ENCODE assay signal across 21 cellular contexts in the genomic region with DNA sequence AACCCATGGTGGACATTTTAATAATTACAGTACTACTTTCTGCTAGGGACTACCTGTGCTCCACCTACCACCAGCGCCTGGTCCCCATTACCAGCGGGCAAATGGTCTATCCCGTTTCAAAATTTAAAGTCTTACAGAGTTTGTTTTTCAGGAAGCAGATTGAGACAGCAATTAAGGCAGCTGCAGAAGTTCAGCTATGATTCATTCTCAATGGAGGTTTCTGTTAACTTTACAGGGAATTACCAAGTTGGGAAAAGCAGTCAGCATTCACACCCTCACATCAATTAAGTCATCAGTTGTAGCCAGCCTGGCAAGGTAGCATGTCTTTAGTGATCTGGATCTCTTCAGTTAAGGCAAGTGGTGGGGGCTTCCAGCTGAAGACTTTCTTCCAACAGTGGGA.
"Had no signal": no experiment of that assay in that cellular context is flagged by ENCODE, and none has a peak within 500 bp of the region (broad histone marks: within the 10 kb centered on the region; RNA-seq: fewer than 3 reads in every experiment).

No MANE protein-coding gene starts in this region.

- DNase-seq: activated gamma-delta T cell treated with Interleukin-2 at 50 U/mL for 16 hours; activated T-cell treated with anti-CD3 and anti-CD28 coated beads, Interleukin-2, amount 50 U/mL, for 72 hours; dorsolateral prefrontal cortex; effector memory CD8-positive, alpha-beta T cell; esophagus squamous epithelium; left ventricle myocardium superior; midbrain; natural killer cell; stimulated activated CD4-positive, alpha-beta T cell treated with anti-CD3 and anti-CD28 coated beads, Interleukin-12 subunit alpha, Interleukin-12 subunit beta, amount 100 ng/mL, for 4 hours; stimulated activated CD4-positive, alpha-beta T cell treated with anti-CD3 and anti-CD28 coated beads, Interleukin-4, amount 100 ng/mL, for 4 hours; stimulated activated naive CD8-positive, alpha-beta T cell treated with anti-CD3 and anti-CD28 coated beads, Interleukin-15, Interleukin-2, amounts not matched to agents 100 U/mL and 50 U/mL, for 24 hours; T-cell; thyroid gland; upper lobe of right lung had no signal

- H3K27me3 ChIP-seq: ascending aorta, esophagus squamous epithelium, right atrium auricular region, thyroid gland, upper lobe of right lung had no signal

- H3K36me3 Mint-ChIP-seq: activated naive CD4-positive, alpha-beta T cell treated with anti-CD3 and anti-CD28 coated beads, Interleukin-2, amount 50 U/mL, for 24 hours; natural killer cell; T-cell had no signal

- ATAC-seq: activated T-cell treated with anti-CD3 and anti-CD28 coated beads, Interleukin-2, amount 50 U/mL, for 72 hours; effector memory CD8-positive, alpha-beta T cell; left ventricle myocardium superior; natural killer cell; stimulated activated naive CD8-positive, alpha-beta T cell treated with anti-CD3 and anti-CD28 coated beads, Interleukin-15, Interleukin-2, amounts not matched to agents 100 U/mL and 50 U/mL, for 24 hours; T-cell; upper lobe of right lung had no signal

- H3K4me1 Mint-ChIP-seq: activated naive CD4-positive, alpha-beta T cell treated with anti-CD3 and anti-CD28 coated beads, Interleukin-2, amount 50 U/mL, for 24 hours; central memory CD8-positive, alpha-beta T cell; natural killer cell; T-cell had no signal

- H3K4me1 ChIP-seq: ascending aorta, esophagus squamous epithelium, right atrium auricular region, thyroid gland, upper lobe of right lung had no signal

- H3K27ac Mint-ChIP-seq: activated naive CD4-positive, alpha-beta T cell treated with anti-CD3 and anti-CD28 coated beads, Interleukin-2, amount 50 U/mL, for 24 hours; activated T-cell treated with anti-CD3 and anti-CD28 coated beads, Interleukin-2, amount 50 U/mL, for 72 hours; effector memory CD8-positive, alpha-beta T cell; natural killer cell; progenitor cell of endocrine pancreas; T-cell; T-helper 2 cell treated with Interferon-gamma antibody and Interleukin-4, amounts not matched to agents 5 μg/mL and 100 μg/mL, for 36 hours had no signal

- H3K4me3 ChIP-seq: ascending aorta, dorsolateral prefrontal cortex, esophagus squamous epithelium, right atrium auricular region, thyroid gland, upper lobe of right lung had no signal

- H3K4me3 Mint-ChIP-seq: activated naive CD4-positive, alpha-beta T cell treated with anti-CD3 and anti-CD28 coated beads, Interleukin-2, amount 50 U/mL, for 24 hours; activated T-cell treated with anti-CD3 and anti-CD28 coated beads, Interleukin-2, amount 50 U/mL, for 72 hours; central memory CD8-positive, alpha-beta T cell; effector memory CD8-positive, alpha-beta T cell; natural killer cell; T-cell; T-helper 2 cell treated with Interferon-gamma antibody and Interleukin-4, amounts not matched to agents 5 μg/mL and 100 μg/mL, for 36 hours had no signal

- H3K27me3 Mint-ChIP-seq: progenitor cell of endocrine pancreas had no signal

- H3K9me3 ChIP-seq: esophagus squamous epithelium, thyroid gland, upper lobe of right lung had no signal

- FAIRE-seq: colon had no signal

- H3K36me3 ChIP-seq: ascending aorta, esophagus squamous epithelium, right atrium auricular region, thyroid gland, upper lobe of right lung had no signal

- H3K27ac ChIP-seq: ascending aorta, dorsolateral prefrontal cortex, esophagus squamous epithelium, right atrium auricular region, thyroid gland, upper lobe of right lung had no signal
